1 cellular context compared by ENCODE assay signal in genomic region chr3:128991355-128991895, GRCh38.
TF ChIP-seq lines count a peak whose summit lies in the region.

No MANE protein-coding gene starts in this region.

TF ChIP-seq in H1, 55 proteins besides CTCF, POLR2A, EP300 and RAD21 (continued from another document):
- TF ChIP-seq TEAD4 (IDR thresholded peaks at IDR 0.05; ENCODE audit: low read depth, low read length) (no peak), SUZ12 (IDR thresholded peaks at IDR 0.05; ENCODE audit: low read length) (no peak), KDM5A (IDR thresholded peaks at IDR 0.05; ENCODE audit: low read length) (no peak), CHD2 (IDR thresholded peaks at IDR 0.05; ENCODE audit: low read length) (no peak), CREB1 (IDR thresholded peaks at IDR 0.05) (no peak), SP2 (IDR thresholded peaks at IDR 0.05; ENCODE audit: low read length) (no peak), CTBP2 (IDR thresholded peaks at IDR 0.05; ENCODE audit: borderline replicate concordance, insufficient read depth, insufficient read length, low read length) (no peak), SIN3A (conservative IDR thresholded peaks at IDR 0.05 in 1 of 2, IDR thresholded peaks at IDR 0.05 in 1 of 2; ENCODE audit: low read depth in 1 of 2, low read length in 2 of 2) (no peak), CHD1 (IDR thresholded peaks at IDR 0.05; ENCODE audit: low read depth, low read length) (no peak), POU5F1 (IDR thresholded peaks at IDR 0.05; ENCODE audit: low read depth, low read length) (no peak), POLR2AphosphoS5 (IDR thresholded peaks at IDR 0.05; ENCODE audit: low read depth, low read length) (no peak), ZNF274 (IDR thresholded peaks at IDR 0.05; ENCODE audit: borderline replicate concordance, extremely low read depth, low read length) (no peak)
